24 cellular contexts compared by ENCODE assay signal in the genomic region with DNA sequence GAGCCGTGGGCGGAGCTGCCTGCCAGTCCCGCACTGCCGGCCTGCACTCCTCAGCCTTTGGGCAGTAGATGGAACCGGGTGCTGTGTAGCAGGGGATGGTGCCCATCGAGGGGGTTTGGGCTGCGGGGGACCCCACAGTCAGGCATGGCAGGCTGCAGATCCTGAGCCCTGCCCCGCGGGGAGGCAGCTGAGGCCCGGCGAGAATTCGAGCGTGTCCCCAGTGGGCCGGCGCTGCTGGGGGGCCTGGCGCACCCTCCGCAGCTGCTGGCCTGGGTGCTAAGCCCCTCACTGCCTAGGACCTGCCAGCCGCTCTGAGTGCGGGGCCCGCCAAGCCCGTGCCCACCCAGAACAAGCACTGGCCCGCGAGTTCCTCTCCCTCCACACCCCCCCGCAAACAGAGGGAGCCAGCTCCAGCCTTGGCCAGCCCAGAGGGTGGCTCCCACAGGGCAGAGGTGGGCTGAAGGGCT.
"Had no signal": no experiment of that assay in that cellular context is flagged by ENCODE, and none has a peak within 500 bp of the region (broad histone marks: within the 10 kb centered on the region; RNA-seq: fewer than 3 reads in every experiment).

No MANE protein-coding gene starts in this region.

- H3K36me3 ChIP-seq: colonic mucosa, esophagus squamous epithelium, gastroesophageal sphincter had no signal

- H3K4me1 ChIP-seq: body of pancreas, colonic mucosa, esophagus squamous epithelium, gastroesophageal sphincter had no signal

- H3K27me3 Mint-ChIP-seq: activated CD4-positive, alpha-beta memory T cell treated with anti-CD3 and anti-CD28 coated beads, Interleukin-2, amount 10 ng/mL, durations not matched to agents 7 days and 5 days; activated CD4-positive, alpha-beta T cell treated with anti-CD3 and anti-CD28 coated beads for 36 hours; activated CD4-positive, alpha-beta T cell treated with anti-CD3 and anti-CD28 coated beads, Interleukin-2, amount 10 ng/mL, durations not matched to agents 7 days and 5 days; activated naive CD8-positive, alpha-beta T cell; activated T-cell treated with anti-CD3 and anti-CD28 coated beads, Interleukin-2, amount 50 U/mL, for 24 hours had no signal

- H3K27ac ChIP-seq: body of pancreas, colonic mucosa, epithelial cell of prostate, esophagus squamous epithelium, gastroesophageal sphincter had no signal

- ATAC-seq: activated CD4-positive, alpha-beta T cell treated with anti-CD3 and anti-CD28 coated beads for 36 hours; activated T-cell treated with anti-CD3 and anti-CD28 coated beads, Interleukin-2, amount 50 U/mL, for 72 hours; body of pancreas; gastroesophageal sphincter had no signal

- DNase-seq: activated CD4-positive, alpha-beta memory T cell treated with anti-CD3 and anti-CD28 coated beads, Interleukin-2, amount 10 ng/mL, durations not matched to agents 7 days and 5 days; activated CD4-positive, alpha-beta T cell treated with anti-CD3 and anti-CD28 coated beads for 36 hours; activated CD4-positive, alpha-beta T cell treated with anti-CD3 and anti-CD28 coated beads, Interleukin-2, amount 10 ng/mL, durations not matched to agents 7 days and 5 days; activated CD4-positive, alpha-beta T cell treated with anti-CD3 and anti-CD28 coated beads, Interleukin-2, amount 50 U/mL, for 4 hours; activated CD4-positive, CD25-positive, alpha-beta regulatory T cell treated with anti-CD3 and anti-CD28 coated beads, Interleukin-2, amount 50 U/mL, for 72 hours; activated CD8-positive, alpha-beta memory T cell treated with anti-CD3 and anti-CD28 coated beads, Interleukin-2, amount 50 U/mL, for 48 hours; activated gamma-delta T cell; activated naive CD4-positive, alpha-beta T cell; activated naive CD4-positive, alpha-beta T cell treated with anti-CD3 and anti-CD28 coated beads, Interleukin-2, amount 50 U/mL, for 16 hours; activated T-cell treated with anti-CD3 and anti-CD28 coated beads for 4 hours; activated T-cell treated with anti-CD3 and anti-CD28 coated beads, Interleukin-2, amount 50 U/mL, for 24 hours; activated T-cell treated with anti-CD3 and anti-CD28 coated beads, Interleukin-2, amount 50 U/mL, for 72 hours; amniotic stem cell; anterior cingulate cortex; body of pancreas; caudate nucleus; colonic mucosa; effector CD8-positive, alpha-beta T cell; esophagus squamous epithelium; foreskin melanocyte; T-helper 2 cell had no signal

- H3K4me1 Mint-ChIP-seq: activated CD4-positive, alpha-beta memory T cell treated with anti-CD3 and anti-CD28 coated beads, Interleukin-2, amount 10 ng/mL, durations not matched to agents 7 days and 5 days; activated CD4-positive, alpha-beta T cell treated with anti-CD3 and anti-CD28 coated beads for 36 hours; activated CD4-positive, alpha-beta T cell treated with anti-CD3 and anti-CD28 coated beads, Interleukin-2, amount 10 ng/mL, durations not matched to agents 7 days and 5 days had no signal

- H3K9me3 ChIP-seq: body of pancreas, colonic mucosa had no signal

- H3K4me3 Mint-ChIP-seq: activated CD4-positive, alpha-beta memory T cell treated with anti-CD3 and anti-CD28 coated beads, Interleukin-2, amount 10 ng/mL, durations not matched to agents 7 days and 5 days; activated CD4-positive, alpha-beta T cell treated with anti-CD3 and anti-CD28 coated beads for 36 hours; activated CD4-positive, alpha-beta T cell treated with anti-CD3 and anti-CD28 coated beads, Interleukin-2, amount 10 ng/mL, durations not matched to agents 7 days and 5 days; activated naive CD8-positive, alpha-beta T cell; activated T-cell treated with anti-CD3 and anti-CD28 coated beads, Interleukin-2, amount 50 U/mL, for 24 hours; activated T-cell treated with anti-CD3 and anti-CD28 coated beads, Interleukin-2, amount 50 U/mL, for 72 hours had no signal

- H3K4me3 ChIP-seq: body of pancreas, colonic mucosa, esophagus squamous epithelium, gastroesophageal sphincter had no signal

- H3K36me3 Mint-ChIP-seq: activated naive CD8-positive, alpha-beta T cell had no signal

- H3K27me3 ChIP-seq: body of pancreas, colonic mucosa, esophagus squamous epithelium, gastroesophageal sphincter had no signal

- H3K27ac Mint-ChIP-seq: activated CD4-positive, alpha-beta memory T cell treated with anti-CD3 and anti-CD28 coated beads, Interleukin-2, amount 10 ng/mL, durations not matched to agents 7 days and 5 days; activated CD4-positive, alpha-beta T cell treated with anti-CD3 and anti-CD28 coated beads for 36 hours; activated CD4-positive, alpha-beta T cell treated with anti-CD3 and anti-CD28 coated beads, Interleukin-2, amount 10 ng/mL, durations not matched to agents 7 days and 5 days; activated naive CD8-positive, alpha-beta T cell; activated T-cell treated with anti-CD3 and anti-CD28 coated beads, Interleukin-2, amount 50 U/mL, for 24 hours; activated T-cell treated with anti-CD3 and anti-CD28 coated beads, Interleukin-2, amount 50 U/mL, for 72 hours had no signal
